ENCODE assay signal across 8 cellular contexts in genomic region chr2:28391564-28392296, GRCh38. TPM values are rescaled to one million over a fixed set of nuclear protein-coding genes. Genes with fewer than 3 reads are reported as not detected.
A peak's percentile ranks its signal among the peaks of the same experiment; 100 is the strongest.
DNase-seq lines count a peak whose midpoint lies in the region; ATAC-seq and TF ChIP-seq lines count a peak whose summit lies in the region.

No MANE protein-coding gene starts in this region.

- peaks cover 39% of the 10 kb centered on the region for H3K79me2 ChIP-seq in SK-N-SH (ENCODE audit: insufficient read depth)

- peak overlapping the region; percentile 83 to 84 for H3K4me3 ChIP-seq in SK-N-SH (ENCODE audit: low read depth in 2 of 2, low read length in 1 of 2)

- no peaks in the 10 kb centered on the region for H3K36me3 ChIP-seq in SK-N-SH (replicated peaks in 1 of 2; ENCODE audit: control insufficient read depth in 1 of 2, insufficient read depth in 2 of 2, low read length in 1 of 2)

- CTCF ChIA-PET in SK-N-SH (lab: Yijun Ruan, JAX) = interaction anchor here (0.7 to 5.5 kb wide), 19 partner anchors 12 to 687 kb away, joined by 3 to 33 read pairs (median 3); no protein-coding TSS in a partner anchor

- in situ Hi-C loops in KBM-7 (cut with MboI; ENCODE audit: low pct_unique_long_range_greater_than_20kb, low sequenced_read_pairs) = no loop called here

- peak overlapping the region; percentile 68 for H2AFZ ChIP-seq in SK-N-SH (ENCODE audit: low read depth)

- H3K4me2 ChIP-seq in SK-N-SH = peak overlapping the region; percentile 89

- H3K9me3 ChIP-seq in SK-N-SH = no peaks in the 10 kb centered on the region

- peak overlapping the region; percentile 82 for H3K4me3 Mint-ChIP-seq in activated naive CD8-positive, alpha-beta T cell treated with anti-CD3 and anti-CD28 coated beads for 36 hours

- TF ChIP-seq CTCF in SK-N-SH (IDR thresholded peaks at IDR 0.05) = no peak; the same call in 1 of the 2 replicates

- intact Hi-C loops in Right ventricle myocardium superior (cut with DNase I) = loop anchor here (5.0 to 10.0 kb wide), 4 partner anchors 59 to 657 kb away; partner anchors contain the start of gene MRPL33

- peaks cover 35% of the 10 kb centered on the region for H3F3A ChIP-seq in SK-N-SH (replicated peaks; ENCODE audit: insufficient read depth)

- no peaks in the 10 kb centered on the region for H4K20me1 ChIP-seq in SK-N-SH (ENCODE audit: insufficient read depth)

- POLR2A ChIA-PET in SK-N-SH (lab: Yijun Ruan, JAX) = interaction anchor here (0.6 to 5.0 kb wide), 9 partner anchors 36 to 688 kb away, joined by 3 to 79 read pairs (median 4); partner anchors contain the start of genes BABAM2, MRPL33, PPP1CB and RBKS

- TF ChIP-seq EP300 in SK-N-SH (IDR thresholded peaks at IDR 0.05; ENCODE audit: borderline replicate concordance in 1 of 2, low read depth in 1 of 2, low read length in 1 of 2) = no peak

- peak; percentile 78 for DNase-seq in ELF-1 (ENCODE audit: low read depth, low spot score)
- DNase-seq in KBM-7 = peak; percentile 74
- DNase-seq in SK-N-SH = peak; percentile 91
- peak; percentile 72 for DNase-seq in activated naive CD8-positive, alpha-beta T cell treated with anti-CD3 and anti-CD28 coated beads for 36 hours
- peak; percentile 98 for DNase-seq in Right ventricle myocardium superior
- DNase-seq in pons (ENCODE audit: low spot score) = peak; percentile 39
- DNase-seq in NCI-H187 (lab: John Stamatoyannopoulos, UW) = no peak

- TF ChIP-seq RAD21 in SK-N-SH (IDR thresholded peaks at IDR 0.05; ENCODE audit: low read length) = no peak; the same call in 1 of the 2 replicates

- H3K27ac ChIP-seq in SK-N-SH (ENCODE audit: low read depth in 2 of 2, low read length in 1 of 2) = peak overlapping the region; percentile 92 to 97

- peak overlapping the region; percentile 98 for H3K9ac ChIP-seq in SK-N-SH

- H3K4me1 ChIP-seq in SK-N-SH (ENCODE audit: control insufficient read depth in 1 of 2, insufficient read depth in 2 of 2, low read depth in 1 of 2, low read length in 1 of 2) = peaks cover 22 to 24% of the 10 kb centered on the region in 2 experiments; a peak in 3 of 4 replicates

- H3K9me3 Mint-ChIP-seq in activated naive CD8-positive, alpha-beta T cell treated with anti-CD3 and anti-CD28 coated beads for 36 hours = no peaks in the 10 kb centered on the region

- no peaks in the 10 kb centered on the region for H3K9me2 ChIP-seq in SK-N-SH

- H3K4me1 Mint-ChIP-seq in activated naive CD8-positive, alpha-beta T cell treated with anti-CD3 and anti-CD28 coated beads for 36 hours = peaks cover 30% of the 10 kb centered on the region

- H3K27ac Mint-ChIP-seq in activated naive CD8-positive, alpha-beta T cell treated with anti-CD3 and anti-CD28 coated beads for 36 hours = peak overlapping the region; percentile 93

- no peaks in the 10 kb centered on the region for H3K27me3 ChIP-seq in SK-N-SH (ENCODE audit: insufficient read depth)

- 3% methylated on average over 50 of the region's 70 CpGs for WGBS in SK-N-SH (ENCODE audit: low lambda C conversion rate)

- H3K36me3 Mint-ChIP-seq in activated naive CD8-positive, alpha-beta T cell treated with anti-CD3 and anti-CD28 coated beads for 36 hours = peaks cover 2% of the 10 kb centered on the region

- ATAC-seq in GM21825 (IDR thresholded peaks at IDR 0.05; ENCODE audit: unreplicated experiment) (peak; percentile 22), Right ventricle myocardium superior (ENCODE audit: poor library complexity) (peak; percentile 52)

- peaks cover 4% of the 10 kb centered on the region for H3K27me3 Mint-ChIP-seq in activated naive CD8-positive, alpha-beta T cell treated with anti-CD3 and anti-CD28 coated beads for 36 hours

TF ChIP-seq in SK-N-SH, 30 proteins besides CTCF, POLR2A, EP300 and RAD21 (continues in another document):
- TF ChIP-seq MEF2A (IDR thresholded peaks at IDR 0.05; ENCODE audit: borderline replicate concordance, low read depth) (no peak), POLR2AphosphoS5 (IDR thresholded peaks at IDR 0.05; ENCODE audit: low read depth, low read length) (no peak; the same call in 1 of the 2 replicates), RXRA (IDR thresholded peaks at IDR 0.05; ENCODE audit: borderline replicate concordance, low read depth) (no peak; the same call in 1 of the 2 replicates), YY1 (IDR thresholded peaks at IDR 0.05; ENCODE audit: low read depth) (no peak), MXI1 (IDR thresholded peaks at IDR 0.05; ENCODE audit: low read depth, low read length) (peak; percentile 67; the same call in 1 of the 2 replicates), CHD2 (IDR thresholded peaks at IDR 0.05; ENCODE audit: low read length, partially characterized antibody) (no peak), USF1 (IDR thresholded peaks at IDR 0.05; ENCODE audit: borderline replicate concordance, low read depth) (no peak), TAF1 (IDR thresholded peaks at IDR 0.05; ENCODE audit: borderline replicate concordance, low read depth, low read length) (peak; percentile 58; the same call in 1 of the 2 replicates), GABPA (IDR thresholded peaks at IDR 0.05; ENCODE audit: low read depth) (no peak), PBX3 (IDR thresholded peaks at IDR 0.05) (peak; percentile 18; the same call in 1 of the 2 replicates), NRF1 (IDR thresholded peaks at IDR 0.05; ENCODE audit: low read depth, low read length) (peak; percentile 47), FOXM1 (IDR thresholded peaks at IDR 0.05; ENCODE audit: low read depth) (no peak), MAX (IDR thresholded peaks at IDR 0.05; ENCODE audit: low read depth) (no peak), ELF1 (IDR thresholded peaks at IDR 0.05) (no peak), EZH2phosphoT487 (IDR thresholded peaks at IDR 0.05; ENCODE audit: borderline replicate concordance, low read depth) (no peak), GATA2 (CRISPR knock-in tag; IDR thresholded peaks at IDR 0.05) (no peak), JUND (IDR thresholded peaks at IDR 0.05) (no peak), RCOR1 (IDR thresholded peaks at IDR 0.05; ENCODE audit: low read length) (no peak), FOSL2 (IDR thresholded peaks at IDR 0.05; ENCODE audit: borderline replicate concordance, low read depth) (no peak), USF2 (IDR thresholded peaks at IDR 0.05; ENCODE audit: borderline replicate concordance, low read depth, low read length) (no peak), SIN3A (IDR thresholded peaks at IDR 0.05; ENCODE audit: borderline replicate concordance, low read depth, low read length) (0 out of 2 replicates have a peak, but pooled peaks have one; percentile 36), SMC3 (IDR thresholded peaks at IDR 0.05; ENCODE audit: low read depth, low read length) (peak; percentile 24; the same call in 1 of the 2 replicates), ZBTB33 (IDR thresholded peaks at IDR 0.05; ENCODE audit: borderline replicate concordance, low read depth) (no peak), TCF12 (IDR thresholded peaks at IDR 0.05) (no peak), NFIC (IDR thresholded peaks at IDR 0.05; ENCODE audit: borderline replicate concordance) (0 out of 2 replicates have a peak, but pooled peaks have one; percentile 2), FOXJ3 (CRISPR knock-in tag; IDR thresholded peaks at IDR 0.05) (no peak)

RNA-seq across cellular contexts. Expression of gene FOSL2, which starts 0.9 kb away (rescaled TPM):
- polyA plus RNA-seq in SK-N-SH (2012; rRNA removed) = 30.1 and 41.7 TPM in 2 replicates
- polyA plus RNA-seq in SK-N-SH (2012; cell fraction: cytosol; rRNA removed) = 20.1 and 23.0 TPM in 2 replicates
- 50.5 and 72.9 TPM in 2 replicates for polyA plus RNA-seq in SK-N-SH (2012; cell fraction: nucleus; rRNA removed)
- total RNA-seq in activated naive CD8-positive, alpha-beta T cell treated with anti-CD3 and anti-CD28 coated beads for 36 hours = 10 to 100 TPM; 32.5 to 39.4 TPM
- 45.7 TPM for total RNA-seq in Right ventricle myocardium superior

Comparison
In these comparisons a context has a peak if more than half of its experiments do, and no peak if none do; other contexts are left out.
1. DNase-seq: peak in ELF-1 (single experiment), KBM-7 (single experiment), SK-N-SH (single experiment), activated naive CD8-positive, alpha-beta T cell treated with anti-CD3 and anti-CD28 coated beads for 36 hours (single experiment), Right ventricle myocardium superior (single experiment) and pons (single experiment); none in NCI-H187 (0 of 2).